Comparison of ENCODE assay signal across 7 cellular contexts in genomic region chr16:52568495-52568894, GRCh38. TPM values are rescaled to one million over a fixed set of nuclear protein-coding genes. Genes with fewer than 3 reads are reported as not detected.
"Had no signal": no experiment of that assay in that cellular context is flagged by ENCODE, and none has a peak within 500 bp of the region (broad histone marks: within the 10 kb centered on the region; RNA-seq: fewer than 3 reads in every experiment).

No MANE protein-coding gene starts in this region.

- ATAC-seq: GM12878 had no signal

- FAIRE-seq: GM12878, GM12891, GM12892, GM18507, GM19239 had no signal

- DNase-seq: GDM1, GF-D8 had no signal

- H3K4me3 ChIP-seq: GM12878 had no signal

RNA-seq across cellular contexts. Expression of gene TOX3, which starts 21.6 kb away (rescaled TPM):
- total RNA-seq: GM12878 had no signal
- polyA plus RNA-seq: GM12878 had no signal
